ENCODE assay signal across 9 cellular contexts in the genomic region with DNA sequence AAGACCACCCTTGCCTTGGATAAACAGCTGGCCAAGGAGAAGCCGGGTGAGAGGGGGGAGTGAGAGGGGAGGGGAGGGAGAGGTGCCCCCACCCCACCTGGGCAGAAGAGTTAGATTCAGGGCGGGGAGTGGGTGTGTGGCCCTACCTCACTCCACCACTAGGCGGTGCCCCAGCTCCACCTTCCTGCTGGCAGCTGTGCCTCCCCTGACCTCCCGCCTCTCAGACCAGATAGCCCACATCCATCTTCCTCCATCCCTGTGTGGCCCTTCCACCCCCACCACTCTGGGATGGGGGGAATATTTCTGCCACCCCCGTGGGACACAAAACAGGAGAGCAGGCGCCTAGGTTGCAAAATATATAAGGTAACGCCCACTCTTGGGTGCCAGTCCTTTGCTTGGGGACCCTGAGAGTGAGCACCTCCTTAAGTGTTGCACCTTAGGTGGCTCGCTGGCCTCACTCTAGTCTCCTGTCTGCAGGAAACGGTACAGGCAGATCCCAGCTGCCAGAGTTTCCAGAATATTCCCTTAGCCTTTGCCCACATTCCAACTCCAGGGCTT. TPM values are rescaled to one million over a fixed set of nuclear protein-coding genes. Genes with fewer than 3 reads are reported as not detected.
DNase-seq lines count a peak whose midpoint lies in the region; ATAC-seq and TF ChIP-seq lines count a peak whose summit lies in the region.
"Had no signal": no experiment of that assay in that cellular context is flagged by ENCODE, and none has a peak within 500 bp of the region (broad histone marks: within the 10 kb centered on the region; RNA-seq: fewer than 3 reads in every experiment).

No MANE protein-coding gene starts in this region.

- no peak overlapping the region for H3K4me3 ChIP-seq in IMR-90 (ENCODE audit: insufficient read depth, low read depth, low read length)
- no peak overlapping the region for H3K4me3 ChIP-seq in breast epithelium
- no peak overlapping the region for H3K4me3 ChIP-seq in lower leg skin (ENCODE audit: low read depth, poor library complexity, severe bottlenecking)
- H3K4me3 ChIP-seq: SK-N-MC had no signal

- H3K9me3 ChIP-seq in IMR-90 (ENCODE audit: control insufficient read depth, insufficient read depth, low read length) (no peaks in the 10 kb centered on the region), breast epithelium (no peaks in the 10 kb centered on the region)

- DNase-seq in DMS114 treated with DMSO at 0.1 percent for 48 hours (lab: John Stamatoyannopoulos, UW; ENCODE audit: unreplicated experiment) = peak; percentile 10
- DNase-seq in IMR-90 = peak; percentile 34
- peak; percentile 51 for DNase-seq in UCSD-AML1 (lab: John Stamatoyannopoulos, UW; ENCODE audit: unreplicated experiment)
- DNase-seq in breast epithelium (ENCODE audit: low spot score in 2 of 2) = peak in 1 of 2 donors; percentile 68
- DNase-seq in left lobe of liver (ENCODE audit: low spot score) = no peak
- peak; percentile 6 to 42 (median 32) for DNase-seq in stimulated activated naive CD4-positive, alpha-beta T cell (lab: John Stamatoyannopoulos, UW)
- no peak for DNase-seq in lower leg skin (ENCODE audit: low spot score in 2 of 2)

- peaks cover 0 to 24% of the 10 kb centered on the region in 2 experiments; a peak in 2 of 4 replicates for H3K79me1 ChIP-seq in IMR-90 (ENCODE audit: low read depth in 1 of 2, low read length in 2 of 2)

- H4K91ac ChIP-seq in IMR-90 (ENCODE audit: insufficient read depth, low read depth, low read length) = no peak overlapping the region

- peak; percentile 71 for TF ChIP-seq CTCF in IMR-90 (conservative IDR thresholded peaks at IDR 0.05; ENCODE audit: low read depth, low read length)
- peak; percentile 57 to 71 (median 65) for TF ChIP-seq CTCF in breast epithelium (IDR thresholded peaks at IDR 0.05)
- no peak for TF ChIP-seq CTCF in lower leg skin (IDR thresholded peaks at IDR 0.05)

- CTCF ChIA-PET in IMR-90 (lab: Yijun Ruan, JAX) = interaction anchor here (1.0 to 1.3 kb wide), 2 partner anchors 89 to 190 kb away, joined by 3 read pairs; no protein-coding TSS in a partner anchor

- no peak overlapping the region for H2AFZ ChIP-seq in IMR-90 (replicated peaks; ENCODE audit: low read length, poor library complexity)

- dilution Hi-C loops in IMR-90 (cut with HindIII; ENCODE audit: low sequenced_read_pairs, unreplicated experiment) = no loop called here

- no peak overlapping the region for H2BK20ac ChIP-seq in IMR-90 (ENCODE audit: low read depth, low read length)

- no peak overlapping the region for H3K23ac ChIP-seq in IMR-90 (ENCODE audit: low read depth, low read length)

- WGBS in IMR-90 (ENCODE audit: extremely low coverage in 2 of 2, insufficient read length in 1 of 2), 2 experiments = 100% methylated on average over 1 of the region's 9 CpGs; no CpG with 5 or more reads in 1 of the 2 experiments
- WGBS in lower leg skin, 2 donors = 67 to 73% methylated on average over 9 of the region's 9 CpGs

- H3K4me1 ChIP-seq in IMR-90 (ENCODE audit: control insufficient read depth, insufficient read depth, low read length) = peaks cover 5% of the 10 kb centered on the region
- no peaks in the 10 kb centered on the region for H3K4me1 ChIP-seq in breast epithelium

- H3K4me2 ChIP-seq in IMR-90 (ENCODE audit: low read depth, low read length) = no peak overlapping the region

- no peak overlapping the region for H3K9ac ChIP-seq in IMR-90 (ENCODE audit: low read depth, low read length)

- H2AK9ac ChIP-seq in IMR-90 (replicated peaks; ENCODE audit: low read depth, low read length, poor library complexity) = no peak overlapping the region

- H3K27me3 ChIP-seq in IMR-90 (ENCODE audit: control insufficient read depth, insufficient read depth, low read length) (no peaks in the 10 kb centered on the region), breast epithelium (no peaks in the 10 kb centered on the region)

- no peak overlapping the region for H3K56ac ChIP-seq in IMR-90 (ENCODE audit: extremely low read depth, insufficient read depth, low read length)

- H2AK5ac ChIP-seq in IMR-90 (ENCODE audit: low read depth, low read length) = no peak overlapping the region

- no peak overlapping the region for H4K8ac ChIP-seq in IMR-90 (ENCODE audit: low read depth in 2 of 2, low read length in 2 of 2)

- TF ChIP-seq RAD21 in IMR-90 (IDR thresholded peaks at IDR 0.05; ENCODE audit: low read length) = peak; percentile 75

- POLR2A ChIA-PET in IMR-90 (lab: Charles Lee; ENCODE audit: unreplicated experiment) = no interaction called here

- TF ChIP-seq POLR2A in IMR-90 (IDR thresholded peaks at IDR 0.05; ENCODE audit: low read depth, low read length) (no peak), breast epithelium (IDR thresholded peaks at IDR 0.05) (no peak), lower leg skin (IDR thresholded peaks at IDR 0.05) (no peak)

- H3K4ac ChIP-seq in IMR-90 (ENCODE audit: low read depth, low read length) = no peak overlapping the region

- H2BK120ac ChIP-seq in IMR-90 (ENCODE audit: low read depth, low read length) = no peak overlapping the region

- H4K20me1 ChIP-seq in IMR-90 (ENCODE audit: insufficient read depth, low read length) = peaks cover 44% of the 10 kb centered on the region

- in situ Hi-C loops in IMR-90 (cut with MboI; ENCODE audit: low sequenced_read_pairs) = no loop called here

- H2BK5ac ChIP-seq in IMR-90 (ENCODE audit: low read depth, low read length, poor library complexity, severe bottlenecking) = no peak overlapping the region

- no peak overlapping the region for H4K5ac ChIP-seq in IMR-90 (ENCODE audit: low read depth, low read length)

- peak; percentile 27; the same call in 1 of the 2 replicates for ATAC-seq in IMR-90 (ENCODE audit: low read depth)
- ATAC-seq in left lobe of liver = peak; percentile 57
- ATAC-seq in HG03280 (IDR thresholded peaks at IDR 0.05; ENCODE audit: unreplicated experiment) = no peak

- peaks cover 2% of the 10 kb centered on the region for H3K9me1 ChIP-seq in IMR-90 (ENCODE audit: insufficient read depth, low read length)

- H2BK15ac ChIP-seq in IMR-90 (ENCODE audit: low read depth, low read length) = no peak overlapping the region

- H3K36me3 ChIP-seq in IMR-90 (ENCODE audit: control insufficient read depth, insufficient read depth, low read length) (peaks cover 47% of the 10 kb centered on the region), breast epithelium (peaks cover 10% of the 10 kb centered on the region)

- H3K14ac ChIP-seq in IMR-90 (replicated peaks; ENCODE audit: low read depth, low read length) = no peak overlapping the region

- no peak overlapping the region for H3K27ac ChIP-seq in IMR-90 (ENCODE audit: insufficient read depth, low read length)
- no peak overlapping the region for H3K27ac ChIP-seq in breast epithelium
- H3K27ac ChIP-seq: SK-N-MC had no signal

- BruUV-seq in IMR-90 (replicated peaks; lab: Mats Ljungman, UMichigan) = no TSS peak

- H3K18ac ChIP-seq in IMR-90 (ENCODE audit: low read depth, low read length) = no peak overlapping the region

- intact Hi-C loops in IMR-90 (cut with micrococcal nuclease) = loop anchor here (2.0 to 5.0 kb wide), 2 partner anchors 91 to 392 kb away; a partner anchor contains a TSS
- intact Hi-C loops in breast epithelium (cut with DNase I; ENCODE audit: low total_unique reads) = loop anchor here (5.0 kb wide), 2 partner anchors 1418 to 1902 kb away; a partner anchor contains a TSS
- intact Hi-C loops in lower leg skin (cut with DNase I; ENCODE audit: low total_unique reads) = loop anchor here (5.0 kb wide), 1 partner anchor 262 kb away; no protein-coding TSS in a partner anchor

TF ChIP-seq in IMR-90, 13 proteins besides CTCF, POLR2A, EP300 and RAD21:
- TF ChIP-seq CEBPB (IDR thresholded peaks at IDR 0.05; ENCODE audit: low read depth, low read length) (no peak), MAZ (IDR thresholded peaks at IDR 0.05; ENCODE audit: borderline replicate concordance, low read depth, low read length) (peak; percentile 56; the same call in 1 of the 2 replicates), SMC3 (IDR thresholded peaks at IDR 0.05; ENCODE audit: low read depth, low read length) (peak; percentile 48; the same call in 1 of the 2 replicates), NFE2L2 (IDR thresholded peaks at IDR 0.05; ENCODE audit: low read depth, low read length) (no peak)

RNA-seq across cellular contexts. Expression of a gene that starts 13.8 kb away (rescaled TPM):
- total RNA-seq in IMR-90 (2012; rRNA removed) = 31.9 and 35.3 TPM in 2 replicates
- 152 and 181 TPM in 2 replicates for polyA plus RNA-seq in IMR-90 (2012; rRNA removed)
- 132 and 206 TPM in 2 replicates for polyA plus RNA-seq in IMR-90 (2012; cell fraction: cytosol; rRNA removed)
- polyA plus RNA-seq in IMR-90 (2012; cell fraction: nucleus; rRNA removed; ENCODE audit: low replicate concordance) = 65.9 and 110 TPM in 2 replicates
- 100 to 1,000 TPM in 1 of 3 donors, 10 to 100 TPM in 2; 38.8 to 121 (median 67.2) TPM for total RNA-seq in breast epithelium
- 6.3 TPM for total RNA-seq in left lobe of liver
- total RNA-seq in lower leg skin = 10 to 100 TPM; 49.4 to 89.4 (median 66.0) TPM

RNA-seq across cellular contexts. Expression of a gene that starts 45.9 kb away (rescaled TPM):
- 57.2 and 59.5 TPM in 2 replicates for total RNA-seq in IMR-90 (2012; rRNA removed)
- polyA plus RNA-seq in IMR-90 (2012; rRNA removed) = 83.2 and 85.9 TPM in 2 replicates
- polyA plus RNA-seq in IMR-90 (2012; cell fraction: cytosol; rRNA removed) = 155 and 156 TPM in 2 replicates
- 99.3 and 145 TPM in 2 replicates for polyA plus RNA-seq in IMR-90 (2012; cell fraction: nucleus; rRNA removed; ENCODE audit: low replicate concordance)
- 100 to 1,000 TPM; 391 to 498 (median 457) TPM for total RNA-seq in breast epithelium
- 80.3 TPM for total RNA-seq in left lobe of liver
- total RNA-seq in lower leg skin = 100 to 1,000 TPM; 537 to 842 (median 746) TPM

Comparison
In these comparisons a context has a peak if more than half of its experiments do, and no peak if none do; other contexts are left out.
1. DNase-seq: peak in DMS114 treated with DMSO at 0.1 percent for 48 hours (single experiment), IMR-90 (single experiment), UCSD-AML1 (single experiment) and stimulated activated naive CD4-positive, alpha-beta T cell (6 of 6); none in left lobe of liver (single experiment) and lower leg skin (0 of 2).
2. CTCF ChIP-seq: peak in IMR-90 (single experiment) and breast epithelium (3 of 3); none in lower leg skin (0 of 3).